In genomic region chr16:85796152-85796551, GRCh38 we compare ENCODE assay signal across 1 cellular context.
TF ChIP-seq lines count a peak whose summit lies in the region.

No MANE protein-coding gene starts in this region.

TF ChIP-seq in WTC11, 78 proteins besides CTCF, POLR2A, EP300 and RAD21 (continued from another document):
- TF ChIP-seq CDX4 (CRISPR knock-in tag; IDR thresholded peaks at IDR 0.05; ENCODE audit: borderline replicate concordance) (no peak), MXD4 (CRISPR knock-in tag; IDR thresholded peaks at IDR 0.05; ENCODE audit: borderline replicate concordance) (no peak), CREB1 (CRISPR knock-in tag; IDR thresholded peaks at IDR 0.05) (no peak), ATF2 (CRISPR knock-in tag; IDR thresholded peaks at IDR 0.05; ENCODE audit: borderline replicate concordance, low read depth) (no peak), CREM (CRISPR knock-in tag; IDR thresholded peaks at IDR 0.05) (no peak), ZNF219 (CRISPR knock-in tag; IDR thresholded peaks at IDR 0.05; ENCODE audit: borderline replicate concordance) (no peak), KAT7 (CRISPR knock-in tag; IDR thresholded peaks at IDR 0.05; ENCODE audit: borderline replicate concordance) (no peak), ZNF281 (CRISPR knock-in tag; IDR thresholded peaks at IDR 0.05) (no peak), NFE2L1 (CRISPR knock-in tag; IDR thresholded peaks at IDR 0.05) (no peak), HMGXB4 (CRISPR knock-in tag; IDR thresholded peaks at IDR 0.05) (no peak), ZNF416 (CRISPR knock-in tag; IDR thresholded peaks at IDR 0.05) (no peak), ZNF396 (CRISPR knock-in tag; IDR thresholded peaks at IDR 0.05; ENCODE audit: borderline replicate concordance) (no peak), IRF2 (CRISPR knock-in tag; IDR thresholded peaks at IDR 0.05; ENCODE audit: borderline replicate concordance, low read depth) (no peak), ERG (CRISPR knock-in tag; IDR thresholded peaks at IDR 0.05) (no peak), FOXP1 (CRISPR knock-in tag; IDR thresholded peaks at IDR 0.05; ENCODE audit: borderline replicate concordance) (no peak), NR2C2 (CRISPR knock-in tag; IDR thresholded peaks at IDR 0.05) (no peak), ZMAT4 (CRISPR knock-in tag; IDR thresholded peaks at IDR 0.05) (no peak)
